In genomic region chr12:613996-614726, GRCh38 we compare ENCODE assay signal across 8 cellular contexts. TPM values are rescaled to one million over a fixed set of nuclear protein-coding genes. Genes with fewer than 3 reads are reported as not detected.
DNase-seq lines count a peak whose midpoint lies in the region; ATAC-seq and TF ChIP-seq lines count a peak whose summit lies in the region.

No MANE protein-coding gene starts in this region.

- peak in 1 of 4 donors; percentile 48 for ATAC-seq in heart left ventricle
- no peak for ATAC-seq in Right ventricle myocardium superior (ENCODE audit: poor library complexity)

- intact Hi-C loops in heart left ventricle (cut with DNase I) (no loop called here), Right ventricle myocardium superior (cut with DNase I) (no loop called here), lower leg skin (cut with DNase I; ENCODE audit: low total_unique reads) (no loop called here)

- H3K4me1 ChIP-seq in heart left ventricle (peaks cover 8 to 93% (median 43%) of the 10 kb centered on the region in 12 donors), OCI-LY3 (ENCODE audit: low read length) (peaks cover 15% of the 10 kb centered on the region), endodermal cell (ENCODE audit: control insufficient read depth, insufficient read depth, low read length) (no peaks in the 10 kb centered on the region)

- H3K9me3 Mint-ChIP-seq in endodermal cell: no peaks in the 10 kb centered on the region

- H3K4me1 Mint-ChIP-seq in endodermal cell: peaks cover 24% of the 10 kb centered on the region

- H3K9ac ChIP-seq in OCI-LY3 (ENCODE audit: low read length): no peak overlapping the region
- H3K9ac ChIP-seq in endodermal cell (ENCODE audit: extremely low read depth, low read length, poor library complexity, severe bottlenecking): no peak overlapping the region

- H3K27ac Mint-ChIP-seq in endodermal cell: peak overlapping the region; percentile 37

- peak overlapping the region; percentile 80; the same call in 1 of the 2 replicates for H2AFZ ChIP-seq in OCI-LY3 (ENCODE audit: low read depth, low read length)

- H3K4me3 Mint-ChIP-seq in endodermal cell: no peak overlapping the region

- DNase-seq in heart left ventricle (no peak), Right ventricle myocardium superior (no peak), endodermal cell (peak; percentile 86), pons (ENCODE audit: low spot score) (peak; percentile 56), lower leg skin (ENCODE audit: low spot score in 2 of 2) (no peak), NCI-H1048 (lab: John Stamatoyannopoulos, UW) (no peak), GM19240 (ENCODE audit: insufficient read length, low spot score) (no peak)

- H4K20me1 ChIP-seq in OCI-LY3 (ENCODE audit: insufficient read depth, low read length): no peaks in the 10 kb centered on the region

- peaks cover 3% of the 10 kb centered on the region for H3K27me3 Mint-ChIP-seq in endodermal cell (ENCODE audit: insufficient read depth)

- H3K27me3 ChIP-seq in heart left ventricle (no peaks in the 10 kb centered on the region), OCI-LY3 (ENCODE audit: low read depth, low read length) (no peaks in the 10 kb centered on the region), endodermal cell (ENCODE audit: control insufficient read depth, insufficient read depth, low read length, poor library complexity, severe bottlenecking) (no peaks in the 10 kb centered on the region)

- peak overlapping the region; percentile 43 for H3K4me2 ChIP-seq in OCI-LY3 (ENCODE audit: low read length)

- peak overlapping the region in 2 of 12 donors; percentile 72 to 81 for H3K27ac ChIP-seq in heart left ventricle
- no peak overlapping the region for H3K27ac ChIP-seq in OCI-LY3 (ENCODE audit: low read length)
- H3K27ac ChIP-seq in endodermal cell (ENCODE audit: low read depth, low read length): no peak overlapping the region

- no peaks in the 10 kb centered on the region for H3K36me3 Mint-ChIP-seq in endodermal cell (ENCODE audit: low read depth)

- H3K36me3 ChIP-seq in heart left ventricle (no peaks in the 10 kb centered on the region), OCI-LY3 (replicated peaks; ENCODE audit: low read depth, low read length) (no peaks in the 10 kb centered on the region), endodermal cell (ENCODE audit: control insufficient read depth, insufficient read depth, low read length) (no peaks in the 10 kb centered on the region)

- no peaks in the 10 kb centered on the region for H3K9me3 ChIP-seq in heart left ventricle
- no peaks in the 10 kb centered on the region for H3K9me3 ChIP-seq in OCI-LY3 (ENCODE audit: insufficient read depth, low read length)
- no peaks in the 10 kb centered on the region for H3K9me3 ChIP-seq in endodermal cell (ENCODE audit: control insufficient read depth, low read length)

- no peak for TF ChIP-seq POLR2A in heart left ventricle (IDR thresholded peaks at IDR 0.05)
- TF ChIP-seq POLR2A in lower leg skin (IDR thresholded peaks at IDR 0.05): no peak

- TF ChIP-seq CTCF in heart left ventricle (IDR thresholded peaks at IDR 0.05): peak in 7 of 12 donors; percentile 10 to 36 (median 22)
- TF ChIP-seq CTCF in OCI-LY3 (IDR thresholded peaks at IDR 0.05; ENCODE audit: low read depth, low read length): peak; percentile 80
- peak; percentile 87 for TF ChIP-seq CTCF in endodermal cell (conservative IDR thresholded peaks at IDR 0.05)
- no peak for TF ChIP-seq CTCF in lower leg skin (IDR thresholded peaks at IDR 0.05)

- H3K4me3 ChIP-seq in heart left ventricle (no peak overlapping the region), OCI-LY3 (ENCODE audit: low read length) (no peak overlapping the region), endodermal cell (ENCODE audit: low read length) (no peak overlapping the region), lower leg skin (ENCODE audit: low read depth, poor library complexity, severe bottlenecking) (no peak overlapping the region)

- H3K79me2 ChIP-seq in OCI-LY3 (ENCODE audit: low read length): no peaks in the 10 kb centered on the region

- WGBS in heart left ventricle, 4 donors: 77 to 85% (median 79%) methylated on average over 10 of the region's 10 CpGs
- WGBS in endodermal cell (ENCODE audit: insufficient coverage in 1 of 2, insufficient read length in 1 of 2), 2 experiments: 74 to 76% methylated on average over 5 to 10 of the region's 10 CpGs
- WGBS in lower leg skin, 2 donors: 64 to 66% methylated on average over 10 of the region's 10 CpGs

RNA-seq across cellular contexts. Expression of gene NINJ2, which starts 49.1 kb away (rescaled TPM):
- total RNA-seq in heart left ventricle: 1 to 10 TPM; 2.8 to 9.1 (median 5.2) TPM
- 10 to 100 TPM in 1 of 2 donors, 1 to 10 TPM in 1; 4.2 to 15.0 TPM for polyA plus RNA-seq in heart left ventricle
- total RNA-seq in Right ventricle myocardium superior: 12.6 TPM
- 1 to 10 TPM in 1 of 2 donors, under 1 TPM in 1; 0.73 to 5.1 TPM for total RNA-seq in endodermal cell
- not detected for polyA plus RNA-seq in endodermal cell (2013, experiment 1 of 2)
- 0.41 TPM for polyA plus RNA-seq in endodermal cell (2013, experiment 2 of 2)
- 10 to 100 TPM in 2 of 4 donors, 1 to 10 TPM in 2; 4.5 to 30.8 (median 11.5) TPM for total RNA-seq in lower leg skin

Comparison
In these comparisons a context has a peak if more than half of its experiments do, and no peak if none do; other contexts are left out.
1. DNase-seq: peak in endodermal cell (single experiment) and pons (single experiment); none in heart left ventricle (0 of 5), Right ventricle myocardium superior (single experiment), lower leg skin (0 of 2), NCI-H1048 (single experiment) and GM19240 (single experiment).
2. CTCF ChIP-seq: peak in heart left ventricle (7 of 12), OCI-LY3 (single experiment) and endodermal cell (single experiment); none in lower leg skin (0 of 3).